In genomic region chr1:2349821-2350220, GRCh38 we compare ENCODE assay signal across 23 cellular contexts. TPM values are rescaled to one million over a fixed set of nuclear protein-coding genes. Genes with fewer than 3 reads are reported as not detected.
DNase-seq lines count a peak whose midpoint lies in the region; ATAC-seq, FAIRE-seq and TF ChIP-seq lines count a peak whose summit lies in the region.
"Had no signal": no experiment of that assay in that cellular context is flagged by ENCODE, and none has a peak within 500 bp of the region (broad histone marks: within the 10 kb centered on the region; RNA-seq: fewer than 3 reads in every experiment).

No MANE protein-coding gene starts in this region.

- no peaks in the 10 kb centered on the region for H3K9me1 ChIP-seq in K562 (ENCODE audit: control insufficient read depth, insufficient read depth, low read length)

- ATAC-seq in left cardiac atrium: no peak
- ATAC-seq in K562: no peak
- no peak for ATAC-seq in upper lobe of right lung
- no peak for ATAC-seq in body of pancreas
- ATAC-seq: GM12878, GM23338, HCT116, SK-N-SH treated with all-trans-retinoic acid at 6 μM for 48 hours had no signal

- TF ChIP-seq CTCF in left ventricle myocardium inferior (IDR thresholded peaks at IDR 0.05; ENCODE audit: borderline replicate concordance) (no peak), K562 (IDR thresholded peaks at IDR 0.05 in 2 of 3, conservative IDR thresholded peaks at IDR 0.05 in 1 of 3; ENCODE audit: insufficient read depth in 2 of 3, low read depth in 1 of 3, low read length in 3 of 3) (no peak), neural progenitor cell (IDR thresholded peaks at IDR 0.05) (no peak), upper lobe of right lung (IDR thresholded peaks at IDR 0.05) (no peak), body of pancreas (IDR thresholded peaks at IDR 0.05) (no peak)

- CTCF ChIA-PET in K562 (lab: Yijun Ruan, JAX; ENCODE audit: low intra/inter-chr PET ratio): no interaction called here

- H3K4me2 ChIP-seq in K562 (ENCODE audit: insufficient read depth, low read length) (no peak overlapping the region), neural progenitor cell (peak overlapping the region; percentile 62)
- H3K4me2 ChIP-seq: BLaER1 treated with 17β-estradiol and CSF1 and Interleukin-3, amounts not matched to agents 10 nM and 100 nM; GM23338 had no signal

- no peaks in the 10 kb centered on the region for H3K36me3 Mint-ChIP-seq in neural progenitor cell
- H3K36me3 Mint-ChIP-seq: CD8-positive, alpha-beta memory T cell had no signal

- H3K27ac Mint-ChIP-seq in neural progenitor cell: peak overlapping the region; percentile 16
- H3K27ac Mint-ChIP-seq: GM23338 had no signal

- H3K4me1 Mint-ChIP-seq in neural progenitor cell: peaks cover 36% of the 10 kb centered on the region
- H3K4me1 Mint-ChIP-seq: CD8-positive, alpha-beta memory T cell had no signal

- no peak for TF ChIP-seq RAD21 in K562 (CRISPR knock-in tag; conservative IDR thresholded peaks at IDR 0.05 in 1 of 2, IDR thresholded peaks at IDR 0.05 in 1 of 2)

- H3K27me3 ChIP-seq in left ventricle myocardium inferior (ENCODE audit: low read depth): no peaks in the 10 kb centered on the region
- peaks cover 74 to 90% of the 10 kb centered on the region in 2 experiments for H3K27me3 ChIP-seq in K562 (ENCODE audit: control insufficient read depth in 2 of 2, insufficient read depth in 2 of 2, low read length in 2 of 2)
- H3K27me3 ChIP-seq in neural progenitor cell: no peaks in the 10 kb centered on the region
- no peaks in the 10 kb centered on the region for H3K27me3 ChIP-seq in upper lobe of right lung
- H3K27me3 ChIP-seq in body of pancreas: no peaks in the 10 kb centered on the region

- peaks cover 16% of the 10 kb centered on the region for H4K20me1 ChIP-seq in K562 (replicated peaks; ENCODE audit: control insufficient read depth, insufficient read depth, low read length)
- H4K20me1 ChIP-seq in neural progenitor cell (ENCODE audit: low read depth): no peaks in the 10 kb centered on the region

- POLR2A ChIA-PET in K562 (lab: Yijun Ruan, JAX): no interaction called here

- no peak overlapping the region for H3K4me3 ChIP-seq in left ventricle myocardium inferior
- no peak overlapping the region for H3K4me3 ChIP-seq in K562
- no peak overlapping the region for H3K4me3 ChIP-seq in neural progenitor cell
- H3K4me3 ChIP-seq in upper lobe of right lung: no peak overlapping the region
- H3K4me3 ChIP-seq in body of pancreas: no peak overlapping the region
- H3K4me3 ChIP-seq: BLaER1 treated with 17β-estradiol and CSF1 and Interleukin-3, amounts not matched to agents 10 nM and 100 nM; GM12878; GM23338 had no signal

- H3K79me2 ChIP-seq in K562 (ENCODE audit: control insufficient read depth, insufficient read depth, low read length): no peaks in the 10 kb centered on the region
- H3K79me2 ChIP-seq in neural progenitor cell (ENCODE audit: low read depth): no peaks in the 10 kb centered on the region

- no peak for TF ChIP-seq EP300 in K562 (IDR thresholded peaks at IDR 0.05; ENCODE audit: low read length)

- H3K9me3 Mint-ChIP-seq in neural progenitor cell: no peaks in the 10 kb centered on the region
- H3K9me3 Mint-ChIP-seq: CD8-positive, alpha-beta memory T cell had no signal

- intact Hi-C loops in left ventricle myocardium inferior (cut with micrococcal nuclease) (no loop called here), left cardiac atrium (cut with DNase I) (no loop called here), K562 (cut with micrococcal nuclease) (no loop called here), upper lobe of right lung (cut with DNase I) (no loop called here), body of pancreas (cut with DNase I) (no loop called here)

- no peak overlapping the region for H3K4me3 Mint-ChIP-seq in neural progenitor cell
- H3K4me3 Mint-ChIP-seq: CD8-positive, alpha-beta memory T cell; GM23338 had no signal

- DNase-seq in left ventricle myocardium inferior (peak; percentile 5), left cardiac atrium (no peak), K562 (ENCODE audit: extremely low read depth in 1 of 4, low spot score in 3 of 4) (no peak), neural progenitor cell (ENCODE audit: low spot score) (peak; percentile 73), upper lobe of right lung (peak; percentile 36), body of pancreas (no peak), kidney tubule cell (ENCODE audit: low spot score) (no peak)
- DNase-seq: DMS53, EL, NCI-H1105 treated with DMSO at 0.1 percent for 48 hours, NCI-H1694, NCI-H2081 treated with DMSO at 0.1 percent for 48 hours, NCI-H226, NCI-H524 treated with DMSO at 0.1 percent for 48 hours, SHP77 had no signal

- H2AFZ ChIP-seq in K562 (ENCODE audit: low read depth, low read length) (no peak overlapping the region), neural progenitor cell (replicated peaks) (no peak overlapping the region)
- H2AFZ ChIP-seq: GM23338 had no signal

- peaks cover 6% of the 10 kb centered on the region for H3K27me3 Mint-ChIP-seq in neural progenitor cell (ENCODE audit: insufficient read depth, low read depth)
- H3K27me3 Mint-ChIP-seq: CD8-positive, alpha-beta memory T cell had no signal

- no peaks in the 10 kb centered on the region for H3K36me3 ChIP-seq in left ventricle myocardium inferior
- no peaks in the 10 kb centered on the region for H3K36me3 ChIP-seq in K562 (ENCODE audit: control insufficient read depth, insufficient read depth, low read length)
- H3K36me3 ChIP-seq in neural progenitor cell: no peaks in the 10 kb centered on the region
- H3K36me3 ChIP-seq in upper lobe of right lung: no peaks in the 10 kb centered on the region
- H3K36me3 ChIP-seq in body of pancreas (replicated peaks in 1 of 2; ENCODE audit: insufficient read depth in 1 of 2, low read depth in 2 of 2): no peaks in the 10 kb centered on the region
- H3K36me3 ChIP-seq: BLaER1 treated with 17β-estradiol and CSF1 and Interleukin-3, amounts not matched to agents 10 nM and 100 nM had no signal

- H3K27ac ChIP-seq in left ventricle myocardium inferior (replicated peaks) (no peak overlapping the region), K562 (ENCODE audit: extremely low read depth, low read depth, low read length) (no peak overlapping the region), neural progenitor cell (peak overlapping the region; percentile 85), upper lobe of right lung (no peak overlapping the region), body of pancreas (no peak overlapping the region)
- H3K27ac ChIP-seq: BLaER1 treated with 17β-estradiol and CSF1 and Interleukin-3, amounts not matched to agents 10 nM and 100 nM had no signal

- H3K9ac ChIP-seq in K562 (ENCODE audit: insufficient read depth in 1 of 2, low read depth in 2 of 2, low read length in 2 of 2): no peak overlapping the region
- H3K9ac ChIP-seq in neural progenitor cell: no peak overlapping the region
- H3K9ac ChIP-seq: BLaER1 treated with 17β-estradiol and CSF1 and Interleukin-3, amounts not matched to agents 10 nM and 100 nM had no signal

- peaks cover 14% of the 10 kb centered on the region for H3F3A ChIP-seq in neural progenitor cell (ENCODE audit: low read depth)

- TF ChIP-seq POLR2A in K562 (conservative IDR thresholded peaks at IDR 0.05): no peak
- TF ChIP-seq POLR2A in body of pancreas (IDR thresholded peaks at IDR 0.05): no peak

- WGBS in K562 (ENCODE audit: insufficient coverage, low coverage, missing lambda C conversion rate): 2% methylated on average over 9 of the region's 9 CpGs
- WGBS in body of pancreas, 2 donors: 81 to 87% methylated on average over 9 of the region's 9 CpGs

- H3K9me3 ChIP-seq in left ventricle myocardium inferior (replicated peaks): no peaks in the 10 kb centered on the region
- no peaks in the 10 kb centered on the region for H3K9me3 ChIP-seq in K562 (replicated peaks; ENCODE audit: control insufficient read depth, insufficient read depth, low read depth, low read length)
- H3K9me3 ChIP-seq in neural progenitor cell (ENCODE audit: low read depth): no peaks in the 10 kb centered on the region
- H3K9me3 ChIP-seq in upper lobe of right lung: no peaks in the 10 kb centered on the region
- no peaks in the 10 kb centered on the region for H3K9me3 ChIP-seq in body of pancreas
- H3K9me3 ChIP-seq: BLaER1 treated with 17β-estradiol and CSF1 and Interleukin-3, amounts not matched to agents 10 nM and 100 nM had no signal

- H3K4me1 ChIP-seq in left ventricle myocardium inferior: peaks cover 11% of the 10 kb centered on the region
- H3K4me1 ChIP-seq in K562 (replicated peaks in 1 of 2; ENCODE audit: control insufficient read depth in 2 of 2, insufficient read depth in 2 of 2, low read length in 2 of 2): peaks cover 0 to 34% of the 10 kb centered on the region in 2 experiments; a peak in 2 of 5 replicates
- H3K4me1 ChIP-seq in neural progenitor cell: peaks cover 40% of the 10 kb centered on the region
- H3K4me1 ChIP-seq in upper lobe of right lung: no peaks in the 10 kb centered on the region
- H3K4me1 ChIP-seq in body of pancreas: peaks cover 4% of the 10 kb centered on the region

- in situ Hi-C loops in K562 (cut with MboI): no loop called here

- peak; percentile 29 for FAIRE-seq in K562 (lab: Jason Lieb, UNC)
- FAIRE-seq: GM12878, GM19239, RCC 7860 had no signal

- no TSS peak for BruUV-seq in K562 (replicated peaks; lab: Mats Ljungman, UMichigan)

RNA-seq across cellular contexts. Expression of gene MORN1, which starts 41.5 kb away (rescaled TPM):
- total RNA-seq in left ventricle myocardium inferior (4.5 TPM), left cardiac atrium (1 to 10 TPM; 3.7 to 4.9 TPM), K562 (2014; rRNA removed) (6.1 and 9.3 TPM in 2 replicates), K562 (2014; rRNA removed; fragmentation: Illumina TruSeq; extraction: Trizol) (2.3 and 2.9 TPM in 2 replicates), K562 (2015; rRNA removed; fragmentation: Illumina TruSeq; extraction: Trizol) (4.7 and 5.5 TPM in 2 replicates), K562 (2021) (5.1 and 7.6 TPM in 2 replicates), neural progenitor cell (ENCODE audit: low replicate concordance) (7.0 and 15.5 TPM in 2 replicates), upper lobe of right lung (9.0 TPM), body of pancreas (10 to 100 TPM in 1 of 2 donors, 1 to 10 TPM in 1; 7.0 to 17.8 TPM)
- 24.9 and 49.4 TPM in 2 replicates for total RNA-seq in K562 (2011; cell fraction: chromatin; rRNA removed; ENCODE audit: low replicate concordance)
- total RNA-seq in K562 (2011; cell fraction: nucleolus; rRNA removed): 26.6 and 36.7 TPM in 2 replicates
- total RNA-seq in K562 (2011; cell fraction: nucleoplasm; rRNA removed): 26.9 and 29.6 TPM in 2 replicates
- polyA plus RNA-seq in K562 (2011; rRNA removed) (3.9 and 4.4 TPM in 2 replicates), K562 (2014; fragmentation: Illumina TruSeq; extraction: Trizol) (1.8 and 2.7 TPM in 2 replicates), K562 (2014; fragmentation: Nextera tagmentation; extraction: Ambion mirVana) (under 1 TPM; 0.24 to 0.35 TPM), K562 (2014; rRNA removed) (4.2 and 5.8 TPM in 2 replicates)
- polyA plus RNA-seq in K562 (2011; cell fraction: cytosol; rRNA removed): 4.3 and 4.7 TPM in 2 replicates
- polyA plus RNA-seq in K562 (2011; cell fraction: nucleus; rRNA removed): 10.6 and 16.9 TPM in 2 replicates
- polyA plus RNA-seq in K562 (2012): 3.6 and 6.3 TPM in 2 replicates
- polyA minus RNA-seq in K562 (2011; rRNA and poly(A)+ RNA removed): 5.5 and 9.6 TPM in 2 replicates
- 4.8 and 5.6 TPM in 2 replicates for polyA minus RNA-seq in K562 (2011; cell fraction: cytosol; rRNA and poly(A)+ RNA removed)
- polyA minus RNA-seq in K562 (2011; cell fraction: nucleus; rRNA and poly(A)+ RNA removed): 11.7 and 12.0 TPM in 2 replicates

RNA-seq across cellular contexts. Expression of gene RER1, which starts 41.8 kb away (rescaled TPM):
- total RNA-seq in left ventricle myocardium inferior: 80.5 TPM
- total RNA-seq in left cardiac atrium: 100 to 1,000 TPM in 1 of 2 donors, 10 to 100 TPM in 1; 96.2 to 105 TPM
- 270 and 338 TPM in 2 replicates for total RNA-seq in K562 (2011; cell fraction: chromatin; rRNA removed; ENCODE audit: low replicate concordance)
- total RNA-seq in K562 (2011; cell fraction: nucleolus; rRNA removed): 175 and 181 TPM in 2 replicates
- total RNA-seq in K562 (2011; cell fraction: nucleoplasm; rRNA removed): 289 and 345 TPM in 2 replicates
- 63.1 and 109 TPM in 2 replicates for total RNA-seq in K562 (2014; rRNA removed)
- 183 and 211 TPM in 2 replicates for total RNA-seq in K562 (2014; rRNA removed; fragmentation: Illumina TruSeq; extraction: Trizol)
- total RNA-seq in K562 (2015; rRNA removed; fragmentation: Illumina TruSeq; extraction: Trizol): 146 and 153 TPM in 2 replicates
- total RNA-seq in K562 (2021): 219 and 235 TPM in 2 replicates
- polyA plus RNA-seq in K562 (2011; rRNA removed): 316 and 354 TPM in 2 replicates
- polyA plus RNA-seq in K562 (2011; cell fraction: cytosol; rRNA removed): 218 and 437 TPM in 2 replicates
- 267 and 372 TPM in 2 replicates for polyA plus RNA-seq in K562 (2011; cell fraction: nucleus; rRNA removed)
- 133 and 293 TPM in 2 replicates for polyA plus RNA-seq in K562 (2012)
- 299 and 323 TPM in 2 replicates for polyA plus RNA-seq in K562 (2014; fragmentation: Illumina TruSeq; extraction: Trizol)
- 10 to 100 TPM; 19.6 to 34.5 TPM for polyA plus RNA-seq in K562 (2014; fragmentation: Nextera tagmentation; extraction: Ambion mirVana)
- 216 and 249 TPM in 2 replicates for polyA plus RNA-seq in K562 (2014; rRNA removed)
- 304 and 371 TPM in 2 replicates for polyA minus RNA-seq in K562 (2011; rRNA and poly(A)+ RNA removed)
- polyA minus RNA-seq in K562 (2011; cell fraction: cytosol; rRNA and poly(A)+ RNA removed): 79.7 and 109 TPM in 2 replicates
- polyA minus RNA-seq in K562 (2011; cell fraction: nucleus; rRNA and poly(A)+ RNA removed): 23.0 and 33.4 TPM in 2 replicates
- total RNA-seq in neural progenitor cell (ENCODE audit: low replicate concordance): 39.1 and 42.5 TPM in 2 replicates
- total RNA-seq in upper lobe of right lung: 118 TPM
- 10 to 100 TPM; 50.3 to 57.7 TPM for total RNA-seq in body of pancreas

Comparison
In these comparisons a context has a peak if more than half of its experiments do, and no peak if none do; other contexts are left out.
1. DNase-seq: peak in left ventricle myocardium inferior (single experiment), neural progenitor cell (single experiment) and upper lobe of right lung (single experiment); none in left cardiac atrium (single experiment), K562 (0 of 4), body of pancreas (0 of 4) and kidney tubule cell (single experiment).